Comparison of ENCODE assay signal across 1 cellular context in genomic region chr6:47426524-47427302, GRCh38.
TF ChIP-seq lines count a peak whose summit lies in the region.

No MANE protein-coding gene starts in this region.

TF ChIP-seq in H1, 55 proteins besides CTCF, POLR2A, EP300 and RAD21 (continued from another document):
- no peak for TF ChIP-seq POU5F1 (IDR thresholded peaks at IDR 0.05; ENCODE audit: low read depth, low read length)
- TF ChIP-seq SAP30 (IDR thresholded peaks at IDR 0.05; ENCODE audit: insufficient read depth, insufficient replicate concordance, low read length): no peak
- no peak for TF ChIP-seq ATF2 (IDR thresholded peaks at IDR 0.05; ENCODE audit: low read length)
- TF ChIP-seq RFX5 (IDR thresholded peaks at IDR 0.05; ENCODE audit: borderline replicate concordance, low read depth, low read length): no peak
- TF ChIP-seq FOSL1 (IDR thresholded peaks at IDR 0.05; ENCODE audit: insufficient read depth, low read depth, low read length): no peak
- no peak for TF ChIP-seq TCF12 (IDR thresholded peaks at IDR 0.05; ENCODE audit: low read depth, low read length)
- no peak for TF ChIP-seq CHD2 (IDR thresholded peaks at IDR 0.05; ENCODE audit: low read length)
- no peak for TF ChIP-seq CTBP2 (IDR thresholded peaks at IDR 0.05; ENCODE audit: borderline replicate concordance, insufficient read depth, insufficient read length, low read length)
- TF ChIP-seq ZNF274 (IDR thresholded peaks at IDR 0.05; ENCODE audit: borderline replicate concordance, extremely low read depth, low read length): no peak
